In the genomic region with DNA sequence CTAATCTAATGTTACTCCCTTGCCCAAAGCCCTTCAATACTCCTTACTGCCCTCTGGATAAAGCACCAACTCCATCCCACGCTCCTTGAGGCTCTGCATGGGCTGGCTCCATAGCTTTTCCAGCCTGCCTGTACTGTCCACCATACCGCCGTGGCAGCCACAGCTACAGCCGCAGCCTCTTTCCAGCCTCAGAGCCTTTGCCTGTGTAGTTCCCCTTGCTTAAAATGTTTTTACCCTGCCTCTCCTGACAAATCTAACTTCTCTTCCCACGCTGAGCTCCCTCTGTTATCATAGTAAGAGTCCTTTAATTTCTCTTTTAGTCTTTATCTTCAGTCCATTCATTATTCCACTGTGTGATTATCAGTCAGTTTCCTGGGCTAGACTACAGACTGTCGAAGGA, we compare ENCODE assay signal across 3 cellular contexts.
TF ChIP-seq lines count a peak whose summit lies in the region.

No MANE protein-coding gene starts in this region.

TF ChIP-seq in SK-N-SH treated with all-trans-retinoic acid at 6 μM for 48 hours, 23 proteins besides CTCF, POLR2A, EP300 and RAD21 (continued from another document):
- TF ChIP-seq, protein P1, sequence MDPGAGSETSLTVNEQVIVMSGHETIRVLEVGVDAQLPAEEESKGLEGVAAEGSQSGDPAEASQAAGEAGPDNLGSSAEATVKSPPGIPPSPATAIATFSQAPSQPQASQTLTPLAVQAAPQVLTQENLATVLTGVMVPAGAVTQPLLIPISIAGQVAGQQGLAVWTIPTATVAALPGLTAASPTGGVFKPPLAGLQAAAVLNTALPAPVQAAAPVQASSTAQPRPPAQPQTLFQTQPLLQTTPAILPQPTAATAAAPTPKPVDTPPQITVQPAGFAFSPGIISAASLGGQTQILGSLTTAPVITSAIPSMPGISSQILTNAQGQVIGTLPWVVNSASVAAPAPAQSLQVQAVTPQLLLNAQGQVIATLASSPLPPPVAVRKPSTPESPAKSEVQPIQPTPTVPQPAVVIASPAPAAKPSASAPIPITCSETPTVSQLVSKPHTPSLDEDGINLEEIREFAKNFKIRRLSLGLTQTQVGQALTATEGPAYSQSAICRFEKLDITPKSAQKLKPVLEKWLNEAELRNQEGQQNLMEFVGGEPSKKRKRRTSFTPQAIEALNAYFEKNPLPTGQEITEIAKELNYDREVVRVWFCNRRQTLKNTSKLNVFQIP (CRISPR knock-in tag; IDR thresholded peaks at IDR 0.05; ENCODE audit: borderline replicate concordance, low read depth) = no peak
- TF ChIP-seq ZNF565 (CRISPR knock-in tag; conservative IDR thresholded peaks at IDR 0.05; ENCODE audit: low read depth) = no peak
- no peak for TF ChIP-seq ISL1 (CRISPR knock-in tag; IDR thresholded peaks at IDR 0.05)
- TF ChIP-seq, protein P2, sequence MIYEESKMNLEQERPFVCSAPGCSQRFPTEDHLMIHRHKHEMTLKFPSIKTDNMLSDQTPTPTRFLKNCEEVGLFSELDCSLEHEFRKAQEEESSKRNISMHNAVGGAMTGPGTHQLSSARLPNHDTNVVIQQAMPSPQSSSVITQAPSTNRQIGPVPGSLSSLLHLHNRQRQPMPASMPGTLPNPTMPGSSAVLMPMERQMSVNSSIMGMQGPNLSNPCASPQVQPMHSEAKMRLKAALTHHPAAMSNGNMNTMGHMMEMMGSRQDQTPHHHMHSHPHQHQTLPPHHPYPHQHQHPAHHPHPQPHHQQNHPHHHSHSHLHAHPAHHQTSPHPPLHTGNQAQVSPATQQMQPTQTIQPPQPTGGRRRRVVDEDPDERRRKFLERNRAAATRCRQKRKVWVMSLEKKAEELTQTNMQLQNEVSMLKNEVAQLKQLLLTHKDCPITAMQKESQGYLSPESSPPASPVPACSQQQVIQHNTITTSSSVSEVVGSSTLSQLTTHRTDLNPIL (CRISPR knock-in tag; IDR thresholded peaks at IDR 0.05; ENCODE audit: low read depth) = no peak
- TF ChIP-seq TCF4 (CRISPR knock-in tag; IDR thresholded peaks at IDR 0.05; ENCODE audit: borderline replicate concordance) = no peak
- TF ChIP-seq BACH2 (CRISPR knock-in tag; IDR thresholded peaks at IDR 0.05; ENCODE audit: borderline replicate concordance) = no peak
- TF ChIP-seq ZNF8 (CRISPR knock-in tag; IDR thresholded peaks at IDR 0.05) = no peak
- TF ChIP-seq, protein P3, sequence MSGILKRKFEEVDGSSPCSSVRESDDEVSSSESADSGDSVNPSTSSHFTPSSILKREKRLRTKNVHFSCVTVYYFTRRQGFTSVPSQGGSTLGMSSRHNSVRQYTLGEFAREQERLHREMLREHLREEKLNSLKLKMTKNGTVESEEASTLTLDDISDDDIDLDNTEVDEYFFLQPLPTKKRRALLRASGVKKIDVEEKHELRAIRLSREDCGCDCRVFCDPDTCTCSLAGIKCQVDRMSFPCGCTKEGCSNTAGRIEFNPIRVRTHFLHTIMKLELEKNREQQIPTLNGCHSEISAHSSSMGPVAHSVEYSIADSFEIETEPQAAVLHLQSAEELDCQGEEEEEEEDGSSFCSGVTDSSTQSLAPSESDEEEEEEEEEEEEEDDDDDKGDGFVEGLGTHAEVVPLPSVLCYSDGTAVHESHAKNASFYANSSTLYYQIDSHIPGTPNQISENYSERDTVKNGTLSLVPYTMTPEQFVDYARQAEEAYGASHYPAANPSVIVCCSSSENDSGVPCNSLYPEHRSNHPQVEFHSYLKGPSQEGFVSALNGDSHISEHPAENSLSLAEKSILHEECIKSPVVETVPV (CRISPR knock-in tag; IDR thresholded peaks at IDR 0.05) = no peak
- TF ChIP-seq TOX (CRISPR knock-in tag; IDR thresholded peaks at IDR 0.05; ENCODE audit: borderline replicate concordance) = no peak
- TF ChIP-seq SNAI2 (CRISPR knock-in tag; IDR thresholded peaks at IDR 0.05) = no peak
- no peak for TF ChIP-seq ESRRG (CRISPR knock-in tag; IDR thresholded peaks at IDR 0.05)
- TF ChIP-seq ZFP30 (CRISPR knock-in tag; IDR thresholded peaks at IDR 0.05) = no peak

TF ChIP-seq in SK-N-SH, 30 proteins besides CTCF, POLR2A, EP300 and RAD21 (continued from another document):
- TF ChIP-seq, protein P4, sequence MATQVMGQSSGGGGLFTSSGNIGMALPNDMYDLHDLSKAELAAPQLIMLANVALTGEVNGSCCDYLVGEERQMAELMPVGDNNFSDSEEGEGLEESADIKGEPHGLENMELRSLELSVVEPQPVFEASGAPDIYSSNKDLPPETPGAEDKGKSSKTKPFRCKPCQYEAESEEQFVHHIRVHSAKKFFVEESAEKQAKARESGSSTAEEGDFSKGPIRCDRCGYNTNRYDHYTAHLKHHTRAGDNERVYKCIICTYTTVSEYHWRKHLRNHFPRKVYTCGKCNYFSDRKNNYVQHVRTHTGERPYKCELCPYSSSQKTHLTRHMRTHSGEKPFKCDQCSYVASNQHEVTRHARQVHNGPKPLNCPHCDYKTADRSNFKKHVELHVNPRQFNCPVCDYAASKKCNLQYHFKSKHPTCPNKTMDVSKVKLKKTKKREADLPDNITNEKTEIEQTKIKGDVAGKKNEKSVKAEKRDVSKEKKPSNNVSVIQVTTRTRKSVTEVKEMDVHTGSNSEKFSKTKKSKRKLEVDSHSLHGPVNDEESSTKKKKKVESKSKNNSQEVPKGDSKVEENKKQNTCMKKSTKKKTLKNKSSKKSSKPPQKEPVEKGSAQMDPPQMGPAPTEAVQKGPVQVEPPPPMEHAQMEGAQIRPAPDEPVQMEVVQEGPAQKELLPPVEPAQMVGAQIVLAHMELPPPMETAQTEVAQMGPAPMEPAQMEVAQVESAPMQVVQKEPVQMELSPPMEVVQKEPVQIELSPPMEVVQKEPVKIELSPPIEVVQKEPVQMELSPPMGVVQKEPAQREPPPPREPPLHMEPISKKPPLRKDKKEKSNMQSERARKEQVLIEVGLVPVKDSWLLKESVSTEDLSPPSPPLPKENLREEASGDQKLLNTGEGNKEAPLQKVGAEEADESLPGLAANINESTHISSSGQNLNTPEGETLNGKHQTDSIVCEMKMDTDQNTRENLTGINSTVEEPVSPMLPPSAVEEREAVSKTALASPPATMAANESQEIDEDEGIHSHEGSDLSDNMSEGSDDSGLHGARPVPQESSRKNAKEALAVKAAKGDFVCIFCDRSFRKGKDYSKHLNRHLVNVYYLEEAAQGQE (IDR thresholded peaks at IDR 0.05; ENCODE audit: low read depth, low read length) = no peak
- TF ChIP-seq EZH2phosphoT487 (IDR thresholded peaks at IDR 0.05; ENCODE audit: borderline replicate concordance, low read depth) = no peak
- no peak for TF ChIP-seq SIN3A (IDR thresholded peaks at IDR 0.05; ENCODE audit: borderline replicate concordance, low read depth, low read length)
- TF ChIP-seq NRF1 (IDR thresholded peaks at IDR 0.05; ENCODE audit: low read depth, low read length) = no peak
- TF ChIP-seq FOSL2 (IDR thresholded peaks at IDR 0.05; ENCODE audit: borderline replicate concordance, low read depth) = no peak
- no peak for TF ChIP-seq NFIC (IDR thresholded peaks at IDR 0.05; ENCODE audit: borderline replicate concordance)
- no peak for TF ChIP-seq SMC3 (IDR thresholded peaks at IDR 0.05; ENCODE audit: low read depth, low read length)
- TF ChIP-seq RCOR1 (IDR thresholded peaks at IDR 0.05; ENCODE audit: low read length) = no peak
TF ChIP-seq in SK-N-SH: peak in this region for 0.

TF ChIP-seq in WTC11, 78 proteins besides CTCF, POLR2A, EP300 and RAD21 (continued from another document):
- TF ChIP-seq, protein P5, sequence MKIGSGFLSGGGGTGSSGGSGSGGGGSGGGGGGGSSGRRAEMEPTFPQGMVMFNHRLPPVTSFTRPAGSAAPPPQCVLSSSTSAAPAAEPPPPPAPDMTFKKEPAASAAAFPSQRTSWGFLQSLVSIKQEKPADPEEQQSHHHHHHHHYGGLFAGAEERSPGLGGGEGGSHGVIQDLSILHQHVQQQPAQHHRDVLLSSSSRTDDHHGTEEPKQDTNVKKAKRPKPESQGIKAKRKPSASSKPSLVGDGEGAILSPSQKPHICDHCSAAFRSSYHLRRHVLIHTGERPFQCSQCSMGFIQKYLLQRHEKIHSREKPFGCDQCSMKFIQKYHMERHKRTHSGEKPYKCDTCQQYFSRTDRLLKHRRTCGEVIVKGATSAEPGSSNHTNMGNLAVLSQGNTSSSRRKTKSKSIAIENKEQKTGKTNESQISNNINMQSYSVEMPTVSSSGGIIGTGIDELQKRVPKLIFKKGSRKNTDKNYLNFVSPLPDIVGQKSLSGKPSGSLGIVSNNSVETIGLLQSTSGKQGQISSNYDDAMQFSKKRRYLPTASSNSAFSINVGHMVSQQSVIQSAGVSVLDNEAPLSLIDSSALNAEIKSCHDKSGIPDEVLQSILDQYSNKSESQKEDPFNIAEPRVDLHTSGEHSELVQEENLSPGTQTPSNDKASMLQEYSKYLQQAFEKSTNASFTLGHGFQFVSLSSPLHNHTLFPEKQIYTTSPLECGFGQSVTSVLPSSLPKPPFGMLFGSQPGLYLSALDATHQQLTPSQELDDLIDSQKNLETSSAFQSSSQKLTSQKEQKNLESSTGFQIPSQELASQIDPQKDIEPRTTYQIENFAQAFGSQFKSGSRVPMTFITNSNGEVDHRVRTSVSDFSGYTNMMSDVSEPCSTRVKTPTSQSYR (CRISPR knock-in tag; IDR thresholded peaks at IDR 0.05) = no peak
- TF ChIP-seq CREM (CRISPR knock-in tag; IDR thresholded peaks at IDR 0.05) (no peak), JAZF1 (CRISPR knock-in tag; IDR thresholded peaks at IDR 0.05) (no peak), ZNF416 (CRISPR knock-in tag; IDR thresholded peaks at IDR 0.05) (no peak), RELA (CRISPR knock-in tag; IDR thresholded peaks at IDR 0.05; ENCODE audit: borderline replicate concordance) (no peak)
- TF ChIP-seq, protein P6, sequence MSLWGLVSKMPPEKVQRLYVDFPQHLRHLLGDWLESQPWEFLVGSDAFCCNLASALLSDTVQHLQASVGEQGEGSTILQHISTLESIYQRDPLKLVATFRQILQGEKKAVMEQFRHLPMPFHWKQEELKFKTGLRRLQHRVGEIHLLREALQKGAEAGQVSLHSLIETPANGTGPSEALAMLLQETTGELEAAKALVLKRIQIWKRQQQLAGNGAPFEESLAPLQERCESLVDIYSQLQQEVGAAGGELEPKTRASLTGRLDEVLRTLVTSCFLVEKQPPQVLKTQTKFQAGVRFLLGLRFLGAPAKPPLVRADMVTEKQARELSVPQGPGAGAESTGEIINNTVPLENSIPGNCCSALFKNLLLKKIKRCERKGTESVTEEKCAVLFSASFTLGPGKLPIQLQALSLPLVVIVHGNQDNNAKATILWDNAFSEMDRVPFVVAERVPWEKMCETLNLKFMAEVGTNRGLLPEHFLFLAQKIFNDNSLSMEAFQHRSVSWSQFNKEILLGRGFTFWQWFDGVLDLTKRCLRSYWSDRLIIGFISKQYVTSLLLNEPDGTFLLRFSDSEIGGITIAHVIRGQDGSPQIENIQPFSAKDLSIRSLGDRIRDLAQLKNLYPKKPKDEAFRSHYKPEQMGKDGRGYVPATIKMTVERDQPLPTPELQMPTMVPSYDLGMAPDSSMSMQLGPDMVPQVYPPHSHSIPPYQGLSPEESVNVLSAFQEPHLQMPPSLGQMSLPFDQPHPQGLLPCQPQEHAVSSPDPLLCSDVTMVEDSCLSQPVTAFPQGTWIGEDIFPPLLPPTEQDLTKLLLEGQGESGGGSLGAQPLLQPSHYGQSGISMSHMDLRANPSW (CRISPR knock-in tag; conservative IDR thresholded peaks at IDR 0.05; ENCODE audit: low read depth) = no peak
TF ChIP-seq in WTC11: peak in this region for 0.
